In genomic region chrY:3120234-3120633, GRCh38 we compare ENCODE assay signal across 8 cellular contexts.
DNase-seq lines count a peak whose midpoint lies in the region; ATAC-seq lines count a peak whose summit lies in the region.
"Not testable (repeated sequence)": the region's sequence is repeated elsewhere in the genome, so short reads cannot be mapped to it uniquely, and the experiment has no call there.

No MANE protein-coding gene starts in this region.

- H3K4me3 Mint-ChIP-seq in stimulated activated naive CD8-positive, alpha-beta T cell treated with anti-CD3 and anti-CD28 coated beads, Interleukin-15, amount 100 ng/mL, for 72 hours, result not testable (repeated sequence)

- H3K27me3 Mint-ChIP-seq in stimulated activated naive CD8-positive, alpha-beta T cell treated with anti-CD3 and anti-CD28 coated beads, Interleukin-15, amount 100 ng/mL, for 72 hours, result not testable (repeated sequence)

- not testable (repeated sequence) for DNase-seq in stimulated activated naive CD8-positive, alpha-beta T cell treated with anti-CD3 and anti-CD28 coated beads, Interleukin-15, amount 100 ng/mL, for 72 hours

- not testable (repeated sequence) for H3K9me3 Mint-ChIP-seq in stimulated activated naive CD8-positive, alpha-beta T cell treated with anti-CD3 and anti-CD28 coated beads, Interleukin-15, amount 100 ng/mL, for 72 hours

- H3K27ac Mint-ChIP-seq in stimulated activated naive CD8-positive, alpha-beta T cell treated with anti-CD3 and anti-CD28 coated beads, Interleukin-15, amount 100 ng/mL, for 72 hours, result peak overlapping the region in 1 of 2 donors; percentile 92

- ATAC-seq in GM18498 (IDR thresholded peaks at IDR 0.05; ENCODE audit: unreplicated experiment), result peak; percentile 87
- peak; percentile 76 for ATAC-seq in GM19397 (IDR thresholded peaks at IDR 0.05; ENCODE audit: unreplicated experiment)
- ATAC-seq in GM21515 (IDR thresholded peaks at IDR 0.05; ENCODE audit: unreplicated experiment), result peak; percentile 83
- peak; percentile 81 for ATAC-seq in HG02678 (IDR thresholded peaks at IDR 0.05; ENCODE audit: unreplicated experiment)
- ATAC-seq in HG03045 (IDR thresholded peaks at IDR 0.05; ENCODE audit: unreplicated experiment), result peak; percentile 84
- ATAC-seq in HG03432 (IDR thresholded peaks at IDR 0.05; ENCODE audit: unreplicated experiment), result peak; percentile 95
- ATAC-seq in HG03571 (IDR thresholded peaks at IDR 0.05; ENCODE audit: unreplicated experiment), result peak; percentile 87
- ATAC-seq in stimulated activated naive CD8-positive, alpha-beta T cell treated with anti-CD3 and anti-CD28 coated beads, Interleukin-15, amount 100 ng/mL, for 72 hours, result peak; percentile 56

- H3K4me1 Mint-ChIP-seq in stimulated activated naive CD8-positive, alpha-beta T cell treated with anti-CD3 and anti-CD28 coated beads, Interleukin-15, amount 100 ng/mL, for 72 hours, result not testable (repeated sequence)
